In the genomic region with DNA sequence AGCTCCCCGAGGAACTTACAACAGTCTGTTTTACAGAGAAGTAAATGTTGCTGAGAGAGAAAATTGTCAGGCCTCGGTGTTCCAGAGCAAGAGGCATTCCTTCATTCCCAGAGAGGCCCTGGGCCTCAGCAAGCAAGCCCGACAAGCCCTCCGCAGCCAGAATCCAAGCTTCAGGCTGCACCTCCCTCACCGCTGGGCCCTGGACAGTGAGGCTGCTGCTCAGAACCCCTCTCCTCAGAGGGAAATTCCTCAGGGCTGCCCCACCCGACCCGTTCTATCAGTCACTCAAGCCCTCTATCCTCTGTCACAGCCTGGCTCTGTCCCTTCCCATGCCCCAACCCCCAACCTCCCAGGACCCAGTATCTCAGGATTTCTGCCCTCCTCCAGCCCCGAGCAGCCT, we compare ENCODE assay signal across 12 cellular contexts. TPM values are rescaled to one million over a fixed set of nuclear protein-coding genes. Genes with fewer than 3 reads are reported as not detected.
A peak's percentile ranks its signal among the peaks of the same experiment; 100 is the strongest.
DNase-seq lines count a peak whose midpoint lies in the region; ATAC-seq, FAIRE-seq and TF ChIP-seq lines count a peak whose summit lies in the region.
"Had no signal": no experiment of that assay in that cellular context is flagged by ENCODE, and none has a peak within 500 bp of the region (broad histone marks: within the 10 kb centered on the region; RNA-seq: fewer than 3 reads in every experiment).

No MANE protein-coding gene starts in this region.

- no peak overlapping the region for H2AK5ac ChIP-seq in H1 (ENCODE audit: low read depth, low read length)

- no peak overlapping the region for H3K23ac ChIP-seq in H1 (ENCODE audit: insufficient read length)

- H3K14ac ChIP-seq in H1 (ENCODE audit: insufficient read length) = no peak overlapping the region

- H2BK20ac ChIP-seq in H1 (ENCODE audit: low read length) = no peak overlapping the region

- no peak; a peak in 1 of 4 replicates for TF ChIP-seq RAD21 in H1 (IDR thresholded peaks at IDR 0.05 in 1 of 2, conservative IDR thresholded peaks at IDR 0.05 in 1 of 2; ENCODE audit: low read depth in 2 of 2, low read length in 2 of 2)

- no peak overlapping the region for H4K5ac ChIP-seq in H1 (ENCODE audit: insufficient read length, low read depth, low read length)

- POLR2A ChIA-PET in H1 (lab: Charles Lee; ENCODE audit: partially characterized antibody) = interaction anchor here (1.0 to 1.5 kb wide), 5 partner anchors 9 to 59 kb away, joined by 3 to 4 read pairs (median 3); no protein-coding TSS in a partner anchor

- TF ChIP-seq POLR2A in H1 (IDR thresholded peaks at IDR 0.05; ENCODE audit: control extremely low read depth in 1 of 2, low read depth in 2 of 2, low read length in 2 of 2) = no peak

- H3K79me1 ChIP-seq in H1 (ENCODE audit: low read depth, low read length) = no peaks in the 10 kb centered on the region

- H2BK5ac ChIP-seq in H1 (ENCODE audit: low read depth, low read length) = no peak overlapping the region

- no peak for TF ChIP-seq EP300 in H1 (IDR thresholded peaks at IDR 0.05; ENCODE audit: borderline replicate concordance in 1 of 2, low read depth in 2 of 2, low read length in 2 of 2)

- H3K4me1 ChIP-seq in RWPE2 (ENCODE audit: insufficient read depth, poor library complexity, severe bottlenecking) (peaks cover 3% of the 10 kb centered on the region), H1 (replicated peaks in 1 of 4; ENCODE audit: control insufficient read depth in 3 of 4, insufficient read depth in 4 of 4, low read length in 3 of 4) (peaks cover 1 to 6% (median 1%) of the 10 kb centered on the region in 4 experiments; a peak in 5 of 7 replicates), mucosa of stomach (ENCODE audit: control insufficient read depth, insufficient read depth, low read length) (peaks cover 14% of the 10 kb centered on the region), subcutaneous abdominal adipose tissue (ENCODE audit: control insufficient read depth in 5 of 5, insufficient read depth in 5 of 5, low read length in 5 of 5) (peaks cover 5 to 47% (median 34%) of the 10 kb centered on the region in 5 donors)

- H3K4ac ChIP-seq in H1 (replicated peaks; ENCODE audit: insufficient read length, low read depth, low read length) = no peak overlapping the region

- H2BK120ac ChIP-seq in H1 (replicated peaks; ENCODE audit: low read depth, low read length) = no peak overlapping the region

- H3K36me3 ChIP-seq in RWPE2 (ENCODE audit: low read depth) (no peaks in the 10 kb centered on the region), H1 (ENCODE audit: control insufficient read depth in 2 of 4, insufficient read depth in 4 of 4, low read length in 3 of 4) (no peaks in the 10 kb centered on the region), mucosa of stomach (ENCODE audit: control insufficient read depth, insufficient read depth, low read length) (no peaks in the 10 kb centered on the region), subcutaneous abdominal adipose tissue (ENCODE audit: control insufficient read depth in 5 of 5, insufficient read depth in 5 of 5, low read length in 5 of 5) (no peaks in the 10 kb centered on the region)

- ATAC-seq in RWPE2 (ENCODE audit: low read depth) (peak; percentile 46; the same call in 2 of the 3 replicates), GM18858 (IDR thresholded peaks at IDR 0.05; ENCODE audit: unreplicated experiment) (no peak)

- H4K20me1 ChIP-seq in H1 (replicated peaks in 1 of 2; ENCODE audit: control insufficient read depth in 1 of 2, insufficient read depth in 2 of 2, low read length in 2 of 2) = no peaks in the 10 kb centered on the region

- no peak overlapping the region for H4K8ac ChIP-seq in H1 (ENCODE audit: extremely low read depth, insufficient read depth, low read length)

- H3K9ac ChIP-seq in H1 (replicated peaks in 1 of 4; ENCODE audit: extremely low read depth in 1 of 4, low read depth in 3 of 4, low read length in 3 of 4) (no peak overlapping the region), mucosa of stomach (ENCODE audit: low read length) (peak overlapping the region; percentile 51), subcutaneous abdominal adipose tissue (ENCODE audit: low read length in 5 of 5) (peak overlapping the region in 3 of 5 donors; percentile 12 to 41 (median 16))

- H3K27ac ChIP-seq in RWPE2 (ENCODE audit: poor library complexity, severe bottlenecking) (no peak overlapping the region), H1 (ENCODE audit: low read depth, low read length) (no peak overlapping the region), subcutaneous abdominal adipose tissue (ENCODE audit: low read depth, low read length) (peak overlapping the region; percentile 76)

- H3K23me2 ChIP-seq in H1 (ENCODE audit: low read depth, low read length) = no peaks in the 10 kb centered on the region

- CTCF ChIA-PET in H1 (lab: Charles Lee; ENCODE audit: partially characterized antibody) = interaction anchor here (0.7 to 2.1 kb wide), 12 partner anchors 16 to 107 kb away, joined by 3 to 7 read pairs (median 3); no protein-coding TSS in a partner anchor

- H2BK15ac ChIP-seq in H1 (ENCODE audit: low read length) = no peak overlapping the region

- H3K56ac ChIP-seq in H1 (replicated peaks; ENCODE audit: insufficient read length, low read depth, low read length) = no peak overlapping the region

- H2BK12ac ChIP-seq in H1 (ENCODE audit: low read depth, low read length) = no peak overlapping the region

- TF ChIP-seq CTCF in RWPE2 (IDR thresholded peaks at IDR 0.05; ENCODE audit: poor library complexity, severe bottlenecking) (no peak), H1 (IDR thresholded peaks at IDR 0.05; ENCODE audit: control extremely low read depth in 1 of 3, insufficient read depth in 1 of 3, low read depth in 1 of 3, low read length in 3 of 3) (no peak)

- H2AFZ ChIP-seq in H1 (ENCODE audit: low read length) = peak overlapping the region; percentile 47

- WGBS in H1 (ENCODE audit: extremely low coverage in 1 of 2, insufficient coverage in 1 of 2, insufficient read length in 1 of 2, insufficient replicate concordance in 2 of 2, low coverage in 1 of 2, low lambda C conversion rate in 2 of 2, missing lambda C conversion rate in 1 of 2), 2 experiments = 77% methylated on average over 6 of the region's 8 CpGs; no CpG with 5 or more reads in 1 of the 2 experiments

- no peak overlapping the region for H3K4me2 ChIP-seq in H1 (ENCODE audit: insufficient read depth in 1 of 2, low read depth in 2 of 2, low read length in 2 of 2)

- H3K4me3 ChIP-seq in RWPE2 (ENCODE audit: severe bottlenecking) (no peak overlapping the region), H1 (ENCODE audit: extremely low read depth in 1 of 4, insufficient read depth in 2 of 4, low read depth in 3 of 4, low read length in 4 of 4) (no peak overlapping the region), mucosa of stomach (ENCODE audit: low read length) (no peak overlapping the region), subcutaneous abdominal adipose tissue (ENCODE audit: low read depth in 1 of 5, low read length in 5 of 5) (no peak overlapping the region)

- no peaks in the 10 kb centered on the region for H3K27me3 ChIP-seq in RWPE2 (ENCODE audit: insufficient read depth, poor library complexity, severe bottlenecking)
- H3K27me3 ChIP-seq in H1 (replicated peaks in 1 of 4; ENCODE audit: control insufficient read depth in 3 of 4, extremely low read depth in 1 of 4, insufficient read depth in 3 of 4, low read length in 3 of 4) = no peaks in the 10 kb centered on the region
- no peaks in the 10 kb centered on the region for H3K27me3 ChIP-seq in mucosa of stomach (ENCODE audit: control insufficient read depth, insufficient read depth, low read length)
- H3K27me3 ChIP-seq in subcutaneous abdominal adipose tissue (ENCODE audit: control insufficient read depth in 5 of 5, insufficient read depth in 4 of 5, low read length in 5 of 5) = no peaks in the 10 kb centered on the region

- no peaks in the 10 kb centered on the region for H3K79me2 ChIP-seq in H1 (ENCODE audit: control insufficient read depth in 1 of 2, insufficient read depth in 2 of 2, low read length in 2 of 2)

- no peak overlapping the region for H4K91ac ChIP-seq in H1 (replicated peaks; ENCODE audit: insufficient read length, low read length)

- no peak for DNase-seq in RWPE2 (ENCODE audit: low spot score)
- DNase-seq in H1 (ENCODE audit: low read depth in 1 of 2, low spot score in 2 of 2) = no peak
- no peak for DNase-seq in effector CD4-positive, alpha-beta T cell
- no peak for DNase-seq in NCI-H510A (lab: John Stamatoyannopoulos, UW)
- no peak for DNase-seq in H4 (ENCODE audit: low spot score)
- DNase-seq: activated T-cell treated with anti-CD3 and anti-CD28 coated beads, Interleukin-2, amount 50 U/mL, for 1 hour; effector memory CD4-positive, alpha-beta T cell; stimulated activated CD4-positive, alpha-beta T cell treated with anti-CD3 and anti-CD28 coated beads, Interleukin-2, amount 100 ng/mL, for 48 hours had no signal

- 0 out of 2 replicates have a peak overlapping the region, but pooled peaks have one; percentile 17 for H3K18ac ChIP-seq in H1 (ENCODE audit: extremely low read depth, low read length)

- H3K9me3 ChIP-seq in RWPE2 (ENCODE audit: severe bottlenecking) = no peaks in the 10 kb centered on the region
- H3K9me3 ChIP-seq in H1 (ENCODE audit: insufficient read depth in 2 of 2, low read depth in 1 of 2, low read length in 1 of 2) = no peaks in the 10 kb centered on the region; a peak in 1 of 4 replicates
- H3K9me3 ChIP-seq in mucosa of stomach (ENCODE audit: control insufficient read depth, low read length) = no peaks in the 10 kb centered on the region
- peaks cover 0 to 5% (median 3%) of the 10 kb centered on the region in 5 donors for H3K9me3 ChIP-seq in subcutaneous abdominal adipose tissue (ENCODE audit: control insufficient read depth in 5 of 5, low read length in 5 of 5)

- FAIRE-seq in H1 (lab: Jason Lieb, UNC) = no peak
- FAIRE-seq: keratinocyte had no signal

TF ChIP-seq in H1, 55 proteins besides CTCF, POLR2A, EP300 and RAD21:
- TF ChIP-seq KDM1A (IDR thresholded peaks at IDR 0.05; ENCODE audit: borderline replicate concordance, low read length) (no peak), BACH1 (IDR thresholded peaks at IDR 0.05; ENCODE audit: low read length) (no peak), SUZ12 (IDR thresholded peaks at IDR 0.05; ENCODE audit: low read length) (no peak), BRCA1 (IDR thresholded peaks at IDR 0.05; ENCODE audit: low read depth, low read length) (no peak), POLR2AphosphoS5 (IDR thresholded peaks at IDR 0.05; ENCODE audit: low read depth, low read length) (no peak), TCF12 (IDR thresholded peaks at IDR 0.05; ENCODE audit: low read depth, low read length) (no peak)

RNA-seq across cellular contexts. Expression of a gene that starts 56.3 kb away (rescaled TPM):
- 132 TPM in 2 replicates for total RNA-seq in H1 (2021; fragmentation: NEBNext Ultra II Directional; extraction: Animal tissue kit (Norgen Biotek cat#: 25700))
- 80.4 and 136 TPM in 2 replicates for polyA plus RNA-seq in H1 (2011; rRNA removed)
- 61.9 TPM for polyA plus RNA-seq in H1 (2011; cell fraction: cytosol; rRNA removed)
- 90.3 TPM for polyA plus RNA-seq in H1 (2011; cell fraction: nucleus; rRNA removed)
- polyA plus RNA-seq in H1 (2012, experiment 1 of 2) = 89.6 to 126 TPM (median 117 TPM) in 4 replicates
- polyA plus RNA-seq in H1 (2012, experiment 2 of 2) = 56.1 TPM
- polyA plus RNA-seq in H1 (2013, experiment 1 of 2) = 127 TPM
- 135 TPM for polyA plus RNA-seq in H1 (2013, experiment 2 of 2)
- 19.5 and 20.6 TPM in 2 replicates for polyA minus RNA-seq in H1 (2011; rRNA and poly(A)+ RNA removed)
- 132 TPM for polyA minus RNA-seq in H1 (2011; cell fraction: cytosol; rRNA and poly(A)+ RNA removed)
- 67.3 TPM for polyA minus RNA-seq in H1 (2011; cell fraction: nucleus; rRNA and poly(A)+ RNA removed)
- 27.7 and 31.0 TPM in 2 replicates for total RNA-seq in H4 (2014; rRNA removed; shearing (Covaris generic))

Comparison
In these comparisons a context has a peak if more than half of its experiments do, and no peak if none do; other contexts are left out.
1. H3K9ac ChIP-seq: peak in mucosa of stomach (single experiment) and subcutaneous abdominal adipose tissue (3 of 5); none in H1 (0 of 4).